Comparison of ENCODE assay signal across 12 cellular contexts in the genomic region with DNA sequence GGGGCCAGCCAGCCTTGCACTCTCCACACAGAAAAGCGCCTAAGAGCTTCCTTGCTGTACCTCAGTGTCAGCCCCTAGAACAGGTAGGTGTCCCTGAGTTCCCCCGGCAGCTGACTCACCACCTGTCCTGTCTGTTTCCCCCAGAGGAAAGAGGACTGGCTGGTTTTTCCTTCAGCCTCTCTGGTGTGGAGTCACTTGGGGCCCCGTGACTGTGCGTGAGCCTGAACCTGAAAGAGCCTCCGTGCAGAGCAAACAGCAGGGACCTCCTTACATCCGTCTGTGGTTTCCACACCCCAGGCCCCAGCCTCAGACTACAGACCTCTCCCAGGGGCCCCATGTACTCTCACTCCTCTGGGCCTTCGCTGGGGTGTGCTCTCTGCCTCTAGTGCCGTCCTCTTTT.
DNase-seq lines count a peak whose midpoint lies in the region; ATAC-seq and TF ChIP-seq lines count a peak whose summit lies in the region.
"Had no signal": no experiment of that assay in that cellular context is flagged by ENCODE, and none has a peak within 500 bp of the region (broad histone marks: within the 10 kb centered on the region; RNA-seq: fewer than 3 reads in every experiment).

No MANE protein-coding gene starts in this region.

- ATAC-seq in activated CD4-positive, CD25-positive, alpha-beta regulatory T cell treated with anti-CD3 and anti-CD28 coated beads, Interleukin-2, amount 50 U/mL, for 24 hours, result peak; percentile 73 to 79
- ATAC-seq in lung (ENCODE audit: insufficient read depth, low FRiP score) (peak; percentile 28), left lobe of liver (no peak)
- ATAC-seq: A549 had no signal

- TF ChIP-seq EP300 in transverse colon (IDR thresholded peaks at IDR 0.05; ENCODE audit: low read depth), result no peak

- no peak for DNase-seq in activated CD4-positive, CD25-positive, alpha-beta regulatory T cell treated with anti-CD3 and anti-CD28 coated beads, Interleukin-2, amount 50 U/mL, for 72 hours
- DNase-seq in activated CD8-positive, alpha-beta memory T cell treated with anti-CD3 and anti-CD28 coated beads for 48 hours (ENCODE audit: low read depth in 2 of 3, low spot score in 2 of 3), result peak in 2 of 3 experiments; percentile 18 to 55
- DNase-seq in lung (ENCODE audit: low spot score), result no peak
- peak; percentile 35 for DNase-seq in transverse colon
- no peak for DNase-seq in NCI-H345 (lab: John Stamatoyannopoulos, UW)
- no peak for DNase-seq in left lobe of liver (ENCODE audit: low spot score)
- no peak for DNase-seq in activated CD4-positive, CD25-positive, alpha-beta regulatory T cell (lab: John Stamatoyannopoulos, UW)
- DNase-seq: GM23248, naive B cell, NCI-H526 had no signal

- TF ChIP-seq CTCF in lung (IDR thresholded peaks at IDR 0.05; ENCODE audit: control extremely low read depth, extremely low read depth), result no peak
- no peak for TF ChIP-seq CTCF in transverse colon (IDR thresholded peaks at IDR 0.05)

- intact Hi-C loops in transverse colon (cut with DNase I; ENCODE audit: low total_unique reads), result no loop called here

- H3K4me1 ChIP-seq in lung (ENCODE audit: control insufficient read depth in 2 of 2, insufficient read depth in 2 of 2, low read length in 2 of 2), result no peaks in the 10 kb centered on the region
- H3K4me1 ChIP-seq in transverse colon, result peaks cover 0 to 4% (median 0%) of the 10 kb centered on the region in 4 donors
- H3K4me1 ChIP-seq: A549 had no signal

- H3K27ac ChIP-seq in lung (ENCODE audit: low read depth in 1 of 2, low read length in 1 of 2), result no peak overlapping the region
- H3K27ac ChIP-seq in transverse colon, result peak overlapping the region in 1 of 4 donors; percentile 32
- H3K27ac ChIP-seq: A549, GM23248 had no signal

- H3K4me3 ChIP-seq in lung (no peak overlapping the region), transverse colon (peak overlapping the region in 1 of 4 donors; percentile 3)
- H3K4me3 ChIP-seq: A549, GM23248 had no signal

- H3K9me3 ChIP-seq in lung (ENCODE audit: control insufficient read depth in 2 of 2, insufficient read depth in 1 of 2, low read length in 1 of 2), result no peaks in the 10 kb centered on the region
- no peaks in the 10 kb centered on the region for H3K9me3 ChIP-seq in transverse colon

- peak; percentile 17 for TF ChIP-seq POLR2A in transverse colon (IDR thresholded peaks at IDR 0.05)

- 34 to 51% methylated on average over 8 of the region's 8 CpGs for WGBS in lung, 2 donors
- 72% methylated on average over 8 of the region's 8 CpGs; no CpG with 5 or more reads in 1 of the 2 donors for WGBS in transverse colon (ENCODE audit: low coverage in 1 of 2), 2 donors

- in situ Hi-C loops in transverse colon (cut with MboI; ENCODE audit: low pct_ligation_motif_present in 1 of 4, low pct_unique_long_range_greater_than_20kb in 1 of 4, low sequenced_read_pairs in 3 of 4), result no loop called here

- H3K36me3 ChIP-seq in lung (ENCODE audit: control insufficient read depth in 2 of 2, insufficient read depth in 2 of 2, low read length in 2 of 2), result no peaks in the 10 kb centered on the region
- H3K36me3 ChIP-seq in transverse colon, result no peaks in the 10 kb centered on the region

- H3K27me3 ChIP-seq in lung (ENCODE audit: control insufficient read depth, insufficient read depth) (no peaks in the 10 kb centered on the region), transverse colon (no peaks in the 10 kb centered on the region)

Comparison
In these comparisons a context has a peak if more than half of its experiments do, and no peak if none do; other contexts are left out.
1. DNase-seq: peak in activated CD8-positive, alpha-beta memory T cell treated with anti-CD3 and anti-CD28 coated beads for 48 hours (2 of 3) and transverse colon (single experiment); none in activated CD4-positive, CD25-positive, alpha-beta regulatory T cell treated with anti-CD3 and anti-CD28 coated beads, Interleukin-2, amount 50 U/mL, for 72 hours (single experiment), lung (single experiment), NCI-H345 (single experiment), left lobe of liver (single experiment) and activated CD4-positive, CD25-positive, alpha-beta regulatory T cell (0 of 4).